Comparison of ENCODE assay signal across 26 cellular contexts in genomic region chr7:132349085-132349484, GRCh38.
"Had no signal": no experiment of that assay in that cellular context is flagged by ENCODE, and none has a peak within 500 bp of the region (broad histone marks: within the 10 kb centered on the region; RNA-seq: fewer than 3 reads in every experiment).

No MANE protein-coding gene starts in this region.

- H3K4me3 ChIP-seq: esophagus muscularis mucosa, gastroesophageal sphincter had no signal

- H3K36me3 ChIP-seq: brain microvascular endothelial cell, esophagus muscularis mucosa, gastroesophageal sphincter, WERI-Rb-1 had no signal

- ATAC-seq: activated CD4-positive, CD25-positive, alpha-beta regulatory T cell treated with anti-CD3 and anti-CD28 coated beads, Interleukin-2, amount 50 U/mL, for 24 hours; activated CD8-positive, alpha-beta T cell treated with anti-CD3 and anti-CD28 coated beads for 36 hours; activated T-cell treated with anti-CD3 and anti-CD28 coated beads, Interleukin-2, amount 50 U/mL, for 4 hours; activated T-helper 17 cell treated with anti-CD3 and anti-CD28 coated beads, Interleukin-2, amount 50 U/mL, for 72 hours; effector memory CD8-positive, alpha-beta T cell; foreskin keratinocyte; gastroesophageal sphincter had no signal

- H3K27ac ChIP-seq: brain microvascular endothelial cell, esophagus muscularis mucosa, foreskin keratinocyte, gastroesophageal sphincter, WERI-Rb-1 had no signal

- H3K9me3 ChIP-seq: esophagus muscularis mucosa, gastroesophageal sphincter had no signal

- H3K4me1 ChIP-seq: foreskin keratinocyte had no signal

- H3K27me3 ChIP-seq: brain microvascular endothelial cell had no signal

- DNase-seq: activated B cell treated with CpG ODN at 0.5 μM for 24 hours; activated CD4-positive, alpha-beta T cell treated with anti-CD3 and anti-CD28 coated beads for 48 hours; activated CD4-positive, alpha-beta T cell treated with anti-CD3 and anti-CD28 coated beads, Interleukin-2, amount 50 U/mL, for 1 hour; activated CD4-positive, alpha-beta T cell treated with anti-CD3 and anti-CD28 coated beads, Interleukin-2, amount 50 U/mL, for 48 hours; activated CD8-positive, alpha-beta memory T cell treated with anti-CD3 and anti-CD28 coated beads for 24 hours; activated CD8-positive, alpha-beta T cell treated with anti-CD3 and anti-CD28 coated beads for 36 hours; activated effector memory CD4-positive, alpha-beta T cell treated with Interleukin-2 at 50 U/mL for 16 hours; activated gamma-delta T cell treated with Interleukin-2 at 50 U/mL for 16 hours; activated naive CD4-positive, alpha-beta T cell treated with anti-CD3 and anti-CD28 coated beads, Interleukin-2, amount 50 U/mL, for 16 hours; activated naive CD4-positive, alpha-beta T cell treated with Interleukin-2 at 50 U/mL for 16 hours; activated T-cell treated with anti-CD3 and anti-CD28 coated beads, Interleukin-2, amount 50 U/mL, for 4 hours; amniotic stem cell; anterior cingulate cortex; brain microvascular endothelial cell; cortex of kidney; dermis blood vessel endothelial cell; effector CD4-positive, alpha-beta T cell; effector memory CD8-positive, alpha-beta T cell; erythroblast; foreskin keratinocyte; T-helper 2 cell; WERI-Rb-1 had no signal
